Comparison of ENCODE assay signal across 8 cellular contexts in the genomic region with DNA sequence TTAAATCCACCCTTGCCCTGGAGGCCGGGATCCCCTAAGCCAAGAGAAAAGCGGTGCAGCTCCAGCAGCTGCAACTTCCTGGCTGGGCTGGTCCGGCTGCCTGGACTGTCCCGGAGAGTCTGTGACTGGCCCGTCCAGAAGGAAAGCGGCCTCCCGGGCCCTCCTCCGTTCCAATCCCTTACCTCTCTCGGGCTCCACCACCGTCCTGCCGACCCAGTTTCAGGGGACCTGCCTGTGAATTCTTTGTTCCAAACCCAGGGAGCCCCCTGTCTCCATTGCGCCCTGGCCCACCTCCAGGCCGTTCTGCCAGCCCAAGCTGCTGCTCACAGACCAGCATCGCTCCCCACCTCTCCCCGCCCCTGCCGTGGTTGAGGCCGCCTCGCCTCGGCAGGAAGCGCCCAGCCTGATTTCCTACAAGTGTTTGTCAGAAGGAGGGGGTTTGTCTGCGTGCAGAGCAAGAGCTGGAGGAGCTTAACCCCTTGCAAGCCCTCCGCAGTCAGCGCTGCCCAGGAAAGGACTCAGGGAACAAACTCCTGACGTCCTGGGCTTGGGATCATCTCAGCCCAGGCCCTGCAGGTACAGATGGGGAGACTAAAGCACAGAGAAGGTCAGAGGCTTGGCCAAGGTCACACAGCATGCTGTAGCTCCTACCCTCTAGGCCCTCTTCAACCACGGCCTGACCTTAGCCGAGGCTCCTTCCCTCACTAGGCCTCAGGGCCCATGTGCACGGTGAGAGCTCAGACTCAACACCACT. TPM values are rescaled to one million over a fixed set of nuclear protein-coding genes. Genes with fewer than 3 reads are reported as not detected.
A peak's percentile ranks its signal among the peaks of the same experiment; 100 is the strongest.
DNase-seq lines count a peak whose midpoint lies in the region; ATAC-seq and TF ChIP-seq lines count a peak whose summit lies in the region.

Gene AKNA, minus strand, starts transcription at position 305 of the 754 bp plus-strand sequence. CDS start 6,649 bp downstream, outside the sequence.

- H3K27ac ChIP-seq in adipose tissue (ENCODE audit: low read depth, low read length) (peak within 1 kb of the TSS; percentile 60), rectal smooth muscle tissue (ENCODE audit: low read depth, low read length) (peak within 1 kb of the TSS; percentile 88), urinary bladder (ENCODE audit: low read depth) (peak within 1 kb of the TSS; percentile 87)

- peak within 1 kb of the TSS; percentile 64 for H3K4me3 ChIP-seq in GM12875 (ENCODE audit: low read depth, low read length)
- H3K4me3 ChIP-seq in rectal smooth muscle tissue (ENCODE audit: low read length), result peak within 1 kb of the TSS; percentile 90
- H3K4me3 ChIP-seq in urinary bladder (ENCODE audit: low read depth, low read length), result peak within 1 kb of the TSS; percentile 55
- H3K4me3 ChIP-seq in MG63, result no peak within 1 kb of the TSS

- WGBS in adipose tissue, 3 donors, result 2 to 47% (median 2%) methylated on average over 27 of the region's 27 CpGs
- WGBS in urinary bladder, result 2% methylated on average over 27 of the region's 27 CpGs

- H3K4me1 ChIP-seq in rectal smooth muscle tissue (ENCODE audit: control insufficient read depth, insufficient read depth, low read length), result peaks cover 43% of the 10 kb centered on the region
- peaks cover 2% of the 10 kb centered on the region for H3K4me1 ChIP-seq in urinary bladder (ENCODE audit: insufficient read depth)

- H3K36me3 ChIP-seq in rectal smooth muscle tissue (ENCODE audit: control insufficient read depth, insufficient read depth, low read length), result no peaks in the 10 kb centered on the region
- H3K36me3 ChIP-seq in urinary bladder (ENCODE audit: insufficient read depth), result no peaks in the 10 kb centered on the region
- no peaks in the 10 kb centered on the region for H3K36me3 ChIP-seq in MG63

- DNase-seq in T-helper 1 cell (peak; percentile 58 to 91 (median 73)), left cardiac atrium (peak; percentile 84), MG63 (no peak)

- no peak for TF ChIP-seq CTCF in GM12875 (IDR thresholded peaks at IDR 0.05; ENCODE audit: borderline replicate concordance, insufficient read depth, low read depth, low read length)

- ATAC-seq in HG03066 (IDR thresholded peaks at IDR 0.05; ENCODE audit: low read depth, unreplicated experiment) (peak; percentile 24), left cardiac atrium (peak; percentile 69 to 79)

- H3K9me3 ChIP-seq in MG63, result no peaks in the 10 kb centered on the region

- intact Hi-C loops in left cardiac atrium (cut with DNase I), result no loop called here

- H3K27me3 ChIP-seq in rectal smooth muscle tissue (ENCODE audit: control insufficient read depth, insufficient read depth, low read length) (no peaks in the 10 kb centered on the region), MG63 (no peaks in the 10 kb centered on the region)

- peak within 1 kb of the TSS; percentile 81 for H3K9ac ChIP-seq in rectal smooth muscle tissue (ENCODE audit: low read length)

RNA-seq across cellular contexts. Expression of gene AKNA, which starts in this region (rescaled TPM):
- polyA plus RNA-seq in adipose tissue, result 10 to 100 TPM; 10.3 to 25.5 (median 22.3) TPM
- total RNA-seq in left cardiac atrium, result 10 to 100 TPM in 1 of 2 donors, 1 to 10 TPM in 1; 9.1 to 13.0 TPM
- 21.2 TPM for total RNA-seq in urinary bladder
- polyA plus RNA-seq in urinary bladder, result 25.5 TPM
- 0.17 and 1.4 TPM in 2 replicates for total RNA-seq in MG63 (2014; rRNA removed; shearing (Covaris generic); ENCODE audit: low replicate concordance)
